Comparison of ENCODE assay signal across 8 cellular contexts in genomic region chr2:152174574-152174973, GRCh38. TPM values are rescaled to one million over a fixed set of nuclear protein-coding genes. Genes with fewer than 3 reads are reported as not detected.
DNase-seq lines count a peak whose midpoint lies in the region; ATAC-seq and TF ChIP-seq lines count a peak whose summit lies in the region.

No MANE protein-coding gene starts in this region.

- CTCF ChIA-PET in T-cell (lab: Charles Lee): interaction anchor here in 1 of 2 donors (2.1 to 3.2 kb wide), 2 partner anchors 461 to 542 kb away, joined by 11 to 30 read pairs; partner anchors contain the start of gene PRPF40A

- ATAC-seq in T-cell (replicated peaks in 1 of 4) (no peak), HG03045 (IDR thresholded peaks at IDR 0.05; ENCODE audit: unreplicated experiment) (no peak)

- H3K27me3 Mint-ChIP-seq in T-cell: peaks cover 0 to 4% of the 10 kb centered on the region in 2 donors

- POLR2A ChIA-PET in T-cell (lab: Charles Lee): no interaction called here

- H3K4me3 Mint-ChIP-seq in T-cell: peak overlapping the region; percentile 98 to 99 (median 98)

- peaks cover 37 to 47% (median 46%) of the 10 kb centered on the region in 3 donors for H3K4me1 Mint-ChIP-seq in T-cell

- TF ChIP-seq CTCF in GM12865 (IDR thresholded peaks at IDR 0.05; ENCODE audit: insufficient read depth, low read depth, low read length, missing control alignments) (no peak), foreskin fibroblast (IDR thresholded peaks at IDR 0.05; ENCODE audit: low read depth, low read length) (no peak)

- H3K27ac Mint-ChIP-seq in T-cell: peak overlapping the region; percentile 99 to 100

- DNase-seq in GM12865 (ENCODE audit: low read depth) (no peak), T-cell (no peak), foreskin fibroblast (no peak), skeletal muscle cell (ENCODE audit: low read depth) (no peak), NCI-H128 (lab: John Stamatoyannopoulos, UW; ENCODE audit: unreplicated experiment) (no peak), NCI-H2081 (lab: John Stamatoyannopoulos, UW) (no peak), NCI-H345 treated with DMSO at 0.1 percent for 48 hours (lab: John Stamatoyannopoulos, UW; ENCODE audit: unreplicated experiment) (no peak)

- H3K4me3 ChIP-seq in GM12865 (ENCODE audit: low read depth, low read length): peak overlapping the region; percentile 76
- peak overlapping the region; percentile 94 to 99 for H3K4me3 ChIP-seq in foreskin fibroblast (ENCODE audit: low read depth in 1 of 2, low read length in 2 of 2)
- peak overlapping the region; percentile 85 for H3K4me3 ChIP-seq in skeletal muscle cell (ENCODE audit: low read depth, low read length)

- H3K9me3 Mint-ChIP-seq in T-cell: no peaks in the 10 kb centered on the region

- peaks cover 2% of the 10 kb centered on the region for H3K36me3 Mint-ChIP-seq in T-cell

RNA-seq across cellular contexts. Expression of gene STAM2, which starts 1.0 kb away (rescaled TPM):
- total RNA-seq in T-cell: 10 to 100 TPM; 12.0 to 20.8 (median 19.3) TPM
